In the genomic region with DNA sequence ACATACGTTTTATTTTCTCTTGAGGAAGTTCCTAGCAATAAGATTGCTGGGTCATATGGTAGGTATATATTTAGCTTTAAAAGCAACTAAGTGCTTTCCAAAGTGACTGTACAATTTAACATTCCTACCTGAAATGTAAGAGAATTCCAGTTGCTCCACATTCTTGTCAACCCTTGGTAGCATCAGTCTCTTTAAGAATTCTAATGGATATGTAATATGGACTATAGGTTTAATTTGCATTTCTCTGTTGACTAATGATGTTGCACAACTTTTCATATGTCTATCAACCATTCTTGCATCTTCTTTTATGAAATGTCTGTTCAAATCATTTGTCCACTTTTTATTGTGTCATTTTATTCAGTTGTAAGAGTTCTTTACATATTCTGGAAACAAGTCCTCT, we compare ENCODE assay signal across 29 cellular contexts. TPM values are rescaled to one million over a fixed set of nuclear protein-coding genes. Genes with fewer than 3 reads are reported as not detected.
"Had no signal": no experiment of that assay in that cellular context is flagged by ENCODE, and none has a peak within 500 bp of the region (broad histone marks: within the 10 kb centered on the region; RNA-seq: fewer than 3 reads in every experiment).

No MANE protein-coding gene starts in this region.

- H3K27ac ChIP-seq: adrenal gland, colonic mucosa, heart left ventricle, WERI-Rb-1 had no signal

- H3K4me3 ChIP-seq: adrenal gland, colonic mucosa, heart left ventricle had no signal

- H3K36me3 ChIP-seq: adrenal gland, colonic mucosa, heart left ventricle, WERI-Rb-1 had no signal

- H3K4me1 ChIP-seq: adrenal gland, colonic mucosa, heart left ventricle had no signal

- H3K27me3 ChIP-seq: adrenal gland, colonic mucosa had no signal

- ATAC-seq: activated CD4-positive, CD25-positive, alpha-beta regulatory T cell treated with anti-CD3 and anti-CD28 coated beads, Interleukin-2, amount 50 U/mL, for 24 hours; activated CD8-positive, alpha-beta T cell treated with anti-CD3 and anti-CD28 coated beads for 36 hours; activated naive CD8-positive, alpha-beta T cell treated with anti-CD3 and anti-CD28 coated beads, Interleukin-2, amount 50 U/mL, for 24 hours; activated T-cell treated with anti-CD3 and anti-CD28 coated beads, Interleukin-2, amount 50 U/mL, for 4 hours; activated T-helper 17 cell treated with anti-CD3 and anti-CD28 coated beads, Interleukin-2, amount 50 U/mL, for 72 hours; esophagus mucosa; heart left ventricle; T-helper 17 cell had no signal

- DNase-seq: activated B cell treated with CpG ODN at 0.5 μM for 24 hours; activated CD4-positive, alpha-beta T cell treated with anti-CD3 and anti-CD28 coated beads for 48 hours; activated CD4-positive, alpha-beta T cell treated with anti-CD3 and anti-CD28 coated beads, Interleukin-2, amount 50 U/mL, for 1 hour; activated CD4-positive, alpha-beta T cell treated with anti-CD3 and anti-CD28 coated beads, Interleukin-2, amount 50 U/mL, for 48 hours; activated CD8-positive, alpha-beta memory T cell treated with anti-CD3 and anti-CD28 coated beads for 24 hours; activated CD8-positive, alpha-beta T cell treated with anti-CD3 and anti-CD28 coated beads for 36 hours; activated effector memory CD4-positive, alpha-beta T cell treated with anti-CD3 and anti-CD28 coated beads, Interleukin-2, amount 50 U/mL, for 16 hours; activated naive CD4-positive, alpha-beta T cell treated with anti-CD3 and anti-CD28 coated beads for 36 hours; activated naive CD8-positive, alpha-beta T cell treated with anti-CD3 and anti-CD28 coated beads for 36 hours; activated naive CD8-positive, alpha-beta T cell treated with anti-CD3 and anti-CD28 coated beads, Interleukin-2, amount 50 U/mL, for 24 hours; activated T-cell treated with anti-CD3 and anti-CD28 coated beads, Interleukin-2, amount 50 U/mL, for 4 hours; adrenal gland; amygdala; aorta; caudate nucleus; colonic mucosa; effector CD8-positive, alpha-beta T cell; glutamatergic neuron; heart left ventricle; T-helper 1 cell; T-helper 17 cell; T1000; WERI-Rb-1 had no signal

- H3K9me3 ChIP-seq: adrenal gland, colonic mucosa, heart left ventricle had no signal

- FAIRE-seq: endometrium, endothelial cell of umbilical vein, frontal cortex had no signal

RNA-seq across cellular contexts. Expression of gene RASEF, which starts 6.7 kb away (rescaled TPM):
- total RNA-seq: activated B cell treated with CpG ODN at 0.5 μM for 24 hours; activated CD8-positive, alpha-beta T cell treated with anti-CD3 and anti-CD28 coated beads for 36 hours; activated naive CD4-positive, alpha-beta T cell treated with anti-CD3 and anti-CD28 coated beads for 36 hours; activated naive CD8-positive, alpha-beta T cell treated with anti-CD3 and anti-CD28 coated beads for 36 hours; activated T-helper 17 cell treated with anti-CD3 and anti-CD28 coated beads, Interleukin-2, amount 50 U/mL, for 72 hours; T-helper 17 cell had no signal
- polyA plus RNA-seq: endothelial cell of umbilical vein had no signal
